In the genomic region with DNA sequence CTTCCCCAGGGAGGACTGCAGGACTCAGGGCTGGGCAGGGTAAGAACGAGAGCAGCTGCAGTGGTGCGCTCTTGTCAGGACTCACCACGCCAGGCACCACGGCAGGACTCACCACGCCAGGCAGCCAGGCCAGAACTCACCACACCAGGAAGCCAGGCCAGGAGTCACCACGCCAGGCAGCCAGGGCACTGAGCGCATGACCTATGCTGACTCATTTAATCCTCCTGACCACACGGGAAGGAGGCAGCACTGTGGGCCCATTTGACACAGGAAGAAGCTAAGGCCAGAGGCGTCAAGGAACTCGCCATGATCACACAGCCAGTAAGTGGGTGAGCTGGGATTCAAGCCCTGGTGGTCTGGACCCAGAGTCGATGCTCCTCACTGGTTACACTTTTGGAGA, we compare ENCODE assay signal across 10 cellular contexts.
A peak's percentile ranks its signal among the peaks of the same experiment; 100 is the strongest.
DNase-seq lines count a peak whose midpoint lies in the region; FAIRE-seq and TF ChIP-seq lines count a peak whose summit lies in the region.
"Had no signal": no experiment of that assay in that cellular context is flagged by ENCODE, and none has a peak within 500 bp of the region (broad histone marks: within the 10 kb centered on the region; RNA-seq: fewer than 3 reads in every experiment).

No MANE protein-coding gene starts in this region.

- H3K27ac ChIP-seq in spleen, result no peak overlapping the region
- H3K27ac ChIP-seq: esophagus muscularis mucosa, SJCRH30 had no signal

- no peaks in the 10 kb centered on the region for H3K9me3 ChIP-seq in spleen
- H3K9me3 ChIP-seq: esophagus muscularis mucosa, SJCRH30 had no signal

- DNase-seq in H4 (ENCODE audit: low spot score) (peak; percentile 59), RCC 7860 (ENCODE audit: low spot score) (peak; percentile 91), dermis blood vessel endothelial cell (peak; percentile 88), spleen (peak; percentile 58), NCI-H748 treated with DMSO at 0.1 percent for 48 hours (lab: John Stamatoyannopoulos, UW) (no peak)
- DNase-seq in central memory CD4-positive, alpha-beta T cell, result no peak
- no peak for DNase-seq in activated CD8-positive, alpha-beta memory T cell treated with anti-CD3 and anti-CD28 coated beads, Interleukin-2, amount 50 U/mL, for 4 hours
- DNase-seq: NCI-H1105 treated with DMSO at 0.1 percent for 48 hours had no signal

- H3K27me3 ChIP-seq in spleen (replicated peaks in 1 of 7), result no peaks in the 10 kb centered on the region
- H3K27me3 ChIP-seq: esophagus muscularis mucosa, SJCRH30 had no signal

- WGBS in spleen, 5 donors, result 70 to 81% (median 75%) methylated on average over 9 to 11 of the region's 11 CpGs

- peaks cover 0 to 100% (median 85%) of the 10 kb centered on the region in 6 donors for H3K36me3 ChIP-seq in spleen

- no peak for TF ChIP-seq CTCF in spleen (IDR thresholded peaks at IDR 0.05 in 8 of 11, conservative IDR thresholded peaks at IDR 0.05 in 3 of 11)

- peak; percentile 90 for FAIRE-seq in RCC 7860 (lab: Jason Lieb, UNC)

- no peak for TF ChIP-seq POLR2A in spleen (IDR thresholded peaks at IDR 0.05)

- H3K4me1 ChIP-seq in spleen, result peaks cover 0 to 4% (median 0%) of the 10 kb centered on the region in 6 donors
- H3K4me1 ChIP-seq: esophagus muscularis mucosa, SJCRH30 had no signal

- H3K4me3 ChIP-seq in spleen, result no peak overlapping the region
- H3K4me3 ChIP-seq: esophagus muscularis mucosa, SJCRH30 had no signal

- intact Hi-C loops in spleen (cut with DNase I; ENCODE audit: low total_unique reads), result no loop called here

Comparison
In these comparisons a context has a peak if more than half of its experiments do, and no peak if none do; other contexts are left out.
1. DNase-seq: peak in H4 (single experiment), RCC 7860 (single experiment), dermis blood vessel endothelial cell (single experiment) and spleen (single experiment); none in NCI-H748 treated with DMSO at 0.1 percent for 48 hours (single experiment), central memory CD4-positive, alpha-beta T cell (single experiment) and activated CD8-positive, alpha-beta memory T cell treated with anti-CD3 and anti-CD28 coated beads, Interleukin-2, amount 50 U/mL, for 4 hours (single experiment).